Comparison of ENCODE assay signal across 8 cellular contexts in the genomic region with DNA sequence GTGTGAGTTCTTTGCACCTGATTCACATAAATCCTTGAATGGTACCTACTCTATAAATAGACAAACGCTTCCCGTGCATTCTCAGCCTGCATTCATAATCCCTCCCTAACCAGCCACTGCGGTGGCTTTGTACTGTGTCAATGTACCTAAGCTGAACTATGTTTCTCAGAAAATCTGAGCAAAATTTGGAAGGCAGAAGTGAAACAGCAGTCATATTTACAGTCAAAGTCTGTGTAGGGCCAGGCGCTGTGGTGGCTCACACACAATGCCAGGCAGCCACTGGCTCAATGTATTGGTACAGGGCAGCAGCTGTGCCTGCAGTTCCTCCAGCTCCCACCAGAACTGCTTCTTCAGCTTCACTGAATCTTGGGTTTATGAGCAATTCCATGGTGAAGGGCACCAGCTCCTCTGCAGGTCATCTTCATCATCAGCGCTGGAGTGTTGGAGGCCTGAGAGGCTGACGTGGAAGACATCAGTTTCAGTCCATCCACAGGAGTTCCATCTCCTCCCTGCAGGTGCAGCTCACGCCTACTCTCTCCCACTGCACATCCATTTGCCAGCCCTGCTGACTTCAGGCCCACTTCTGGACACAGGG. TPM values are rescaled to one million over a fixed set of nuclear protein-coding genes. Genes with fewer than 3 reads are reported as not detected.
DNase-seq lines count a peak whose midpoint lies in the region; ATAC-seq and TF ChIP-seq lines count a peak whose summit lies in the region.

No MANE protein-coding gene starts in this region.

- TF ChIP-seq CTCF in glutamatergic neuron (IDR thresholded peaks at IDR 0.05; ENCODE audit: partially characterized antibody, unreplicated experiment) (peak; percentile 39), testis (IDR thresholded peaks at IDR 0.05) (no peak)

- peaks cover 11% of the 10 kb centered on the region for H3K9me3 Mint-ChIP-seq in T-helper 1 cell treated with Interleukin-12 subunit alpha and Interleukin-12 subunit beta and Interleukin-4 antibody, amounts not matched to agents 30 μg/mL and 1 μg/mL, for 36 hours
- peaks cover 3% of the 10 kb centered on the region for H3K9me3 Mint-ChIP-seq in glutamatergic neuron (ENCODE audit: unreplicated experiment)

- H3K27ac ChIP-seq in testis = no peak overlapping the region

- DNase-seq in ELF-1 (ENCODE audit: low read depth, low spot score) (peak; percentile 15), glutamatergic neuron (no peak), testis (peak; percentile 20), COLO829 (ENCODE audit: low spot score) (no peak), DMS153 (lab: John Stamatoyannopoulos, UW) (no peak)

- TF ChIP-seq POLR2A in testis (IDR thresholded peaks at IDR 0.05) = no peak

- no peak overlapping the region for H3K4me3 ChIP-seq in testis

- intact Hi-C loops in testis (cut with DNase I; ENCODE audit: low total_unique reads) = no loop called here

- H3K27ac Mint-ChIP-seq in T-helper 1 cell treated with Interleukin-12 subunit alpha and Interleukin-12 subunit beta and Interleukin-4 antibody, amounts not matched to agents 30 μg/mL and 1 μg/mL, for 36 hours = peak overlapping the region; percentile 79
- H3K27ac Mint-ChIP-seq in glutamatergic neuron (ENCODE audit: unreplicated experiment) = no peak overlapping the region

- peaks cover 34% of the 10 kb centered on the region for H3K4me1 Mint-ChIP-seq in T-helper 1 cell treated with Interleukin-12 subunit alpha and Interleukin-12 subunit beta and Interleukin-4 antibody, amounts not matched to agents 30 μg/mL and 1 μg/mL, for 36 hours (ENCODE audit: low read depth)
- H3K4me1 Mint-ChIP-seq in glutamatergic neuron (ENCODE audit: low read depth, unreplicated experiment) = no peaks in the 10 kb centered on the region

- peaks cover 15% of the 10 kb centered on the region for H3K36me3 Mint-ChIP-seq in T-helper 1 cell treated with Interleukin-12 subunit alpha and Interleukin-12 subunit beta and Interleukin-4 antibody, amounts not matched to agents 30 μg/mL and 1 μg/mL, for 36 hours (ENCODE audit: low read depth)
- H3K36me3 Mint-ChIP-seq in glutamatergic neuron (ENCODE audit: unreplicated experiment) = no peaks in the 10 kb centered on the region

- H3K4me3 Mint-ChIP-seq in T-helper 1 cell treated with Interleukin-12 subunit alpha and Interleukin-12 subunit beta and Interleukin-4 antibody, amounts not matched to agents 30 μg/mL and 1 μg/mL, for 36 hours = peak overlapping the region; percentile 35
- no peak overlapping the region for H3K4me3 Mint-ChIP-seq in glutamatergic neuron (ENCODE audit: unreplicated experiment)

- no peaks in the 10 kb centered on the region for H3K9me3 ChIP-seq in testis

- ATAC-seq in GM19395 (IDR thresholded peaks at IDR 0.05; ENCODE audit: unreplicated experiment) (peak; percentile 96), HG03159 (IDR thresholded peaks at IDR 0.05; ENCODE audit: unreplicated experiment) (peak; percentile 98)

- 90 to 91% methylated on average over 6 to 7 of the region's 7 CpGs for WGBS in testis, 2 donors

- no peaks in the 10 kb centered on the region for H3K4me1 ChIP-seq in testis

- H3K27me3 Mint-ChIP-seq in T-helper 1 cell treated with Interleukin-12 subunit alpha and Interleukin-12 subunit beta and Interleukin-4 antibody, amounts not matched to agents 30 μg/mL and 1 μg/mL, for 36 hours (ENCODE audit: low read depth) = no peaks in the 10 kb centered on the region
- H3K27me3 Mint-ChIP-seq in glutamatergic neuron (ENCODE audit: unreplicated experiment) = peaks cover 3% of the 10 kb centered on the region

- H3K36me3 ChIP-seq in testis (ENCODE audit: low read depth, missing control alignments) = no peaks in the 10 kb centered on the region

- H3K27me3 ChIP-seq in testis = no peaks in the 10 kb centered on the region

RNA-seq across cellular contexts. Expression of a gene that starts 32.3 kb away (rescaled TPM):
- total RNA-seq in glutamatergic neuron (ENCODE audit: unreplicated experiment) (7.4 TPM), testis (10 to 100 TPM; 16.1 to 22.3 TPM)
- 13.0 TPM for polyA plus RNA-seq in testis (ENCODE audit: insufficient read depth, low read depth, low replicate concordance)

Comparison
In these comparisons a context has a peak if more than half of its experiments do, and no peak if none do; other contexts are left out.
1. DNase-seq: peak in ELF-1 (single experiment) and testis (single experiment); none in glutamatergic neuron (single experiment), COLO829 (single experiment) and DMS153 (single experiment).